ENCODE assay signal across 19 cellular contexts in the genomic region with DNA sequence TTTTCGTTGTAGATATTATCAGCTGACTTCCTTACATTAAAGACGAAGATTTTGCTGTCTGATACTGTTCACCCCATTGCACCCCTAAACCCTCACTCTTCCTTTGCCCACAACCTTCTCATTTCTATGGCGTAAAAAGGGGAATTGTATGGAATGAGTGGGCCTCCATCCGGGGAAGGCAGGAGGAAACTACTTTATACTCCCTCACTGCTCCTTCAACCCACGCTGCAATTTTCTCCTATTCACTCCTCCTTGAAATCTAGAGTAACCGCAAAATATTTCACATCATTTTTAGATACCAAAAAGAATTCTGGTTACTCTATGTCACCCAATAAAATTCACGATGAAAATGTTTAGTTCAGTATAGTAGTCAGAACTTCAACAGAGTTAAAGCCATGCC.
DNase-seq lines count a peak whose midpoint lies in the region; ATAC-seq and TF ChIP-seq lines count a peak whose summit lies in the region.
"Had no signal": no experiment of that assay in that cellular context is flagged by ENCODE, and none has a peak within 500 bp of the region (broad histone marks: within the 10 kb centered on the region; RNA-seq: fewer than 3 reads in every experiment).

No MANE protein-coding gene starts in this region.

- H2BK5ac ChIP-seq in mesenchymal stem cell (ENCODE audit: low read depth, low read length, poor library complexity, severe bottlenecking), result peak overlapping the region; percentile 69

- H3K9me2 ChIP-seq in GM23338 (ENCODE audit: insufficient read depth), result no peaks in the 10 kb centered on the region

- H3K9me3 ChIP-seq in mesenchymal stem cell (ENCODE audit: control insufficient read depth, low read length) (no peaks in the 10 kb centered on the region), neural progenitor cell (ENCODE audit: low read depth) (no peaks in the 10 kb centered on the region)
- H3K9me3 ChIP-seq: A549; BLaER1 treated with 17β-estradiol and CSF1 and Interleukin-3, amounts not matched to agents 10 nM and 100 nM; Caco-2 had no signal

- H3K4ac ChIP-seq in mesenchymal stem cell (ENCODE audit: low read depth in 1 of 2, low read length in 2 of 2), result no peak overlapping the region

- H3K14ac ChIP-seq in mesenchymal stem cell (ENCODE audit: low read length in 2 of 2), result no peak overlapping the region

- DNase-seq in GM23338 (ENCODE audit: low spot score) (no peak), mesenchymal stem cell (no peak), neural progenitor cell (ENCODE audit: low spot score) (no peak), putamen (ENCODE audit: low spot score) (peak; percentile 47), NCI-H526 (lab: John Stamatoyannopoulos, UW) (no peak), globus pallidus (ENCODE audit: low spot score) (no peak), NCI-H1105 treated with DMSO at 0.1 percent for 48 hours (lab: John Stamatoyannopoulos, UW) (no peak)
- DNase-seq: AML-193; Caco-2; Calu3; CD4-positive, alpha-beta T cell; CD8-positive, alpha-beta T cell; DMS79 treated with DMSO at 0.1 percent for 48 hours; GF-D8 had no signal

- H3K9ac ChIP-seq in mesenchymal stem cell (ENCODE audit: low read length) (no peak overlapping the region), neural progenitor cell (no peak overlapping the region)
- H3K9ac ChIP-seq: BLaER1 treated with 17β-estradiol and CSF1 and Interleukin-3, amounts not matched to agents 10 nM and 100 nM had no signal

- no peak overlapping the region for H3K4me2 ChIP-seq in GM23338
- H3K4me2 ChIP-seq in mesenchymal stem cell (ENCODE audit: low read length, poor library complexity, severe bottlenecking), result no peak overlapping the region
- no peak overlapping the region for H3K4me2 ChIP-seq in neural progenitor cell
- H3K4me2 ChIP-seq: A549 had no signal

- H4K20me1 ChIP-seq in GM23338 (replicated peaks; ENCODE audit: insufficient read depth), result no peaks in the 10 kb centered on the region
- no peaks in the 10 kb centered on the region for H4K20me1 ChIP-seq in neural progenitor cell (ENCODE audit: low read depth)
- H4K20me1 ChIP-seq: BLaER1 treated with 17β-estradiol and CSF1 and Interleukin-3, amounts not matched to agents 10 nM and 100 nM had no signal

- H3K27ac ChIP-seq in GM23338 (ENCODE audit: low read depth) (no peak overlapping the region), mesenchymal stem cell (ENCODE audit: low read length, poor library complexity, severe bottlenecking) (peak overlapping the region; percentile 95), neural progenitor cell (no peak overlapping the region)
- H3K27ac ChIP-seq: 22Rv1; A549; BLaER1 treated with 17β-estradiol and CSF1 and Interleukin-3, amounts not matched to agents 10 nM and 100 nM; C4-2B had no signal

- no peak overlapping the region for H2BK120ac ChIP-seq in mesenchymal stem cell (ENCODE audit: low read depth, low read length)

- no peaks in the 10 kb centered on the region for H3F3A ChIP-seq in GM23338 (replicated peaks; ENCODE audit: low read depth)
- H3F3A ChIP-seq in neural progenitor cell (ENCODE audit: low read depth), result no peaks in the 10 kb centered on the region

- no peaks in the 10 kb centered on the region for H3K36me3 Mint-ChIP-seq in GM23338 (ENCODE audit: low read depth)
- no peaks in the 10 kb centered on the region for H3K36me3 Mint-ChIP-seq in neural progenitor cell
- H3K36me3 Mint-ChIP-seq: CD8-positive, alpha-beta T cell had no signal

- no peak overlapping the region for H2BK12ac ChIP-seq in mesenchymal stem cell (ENCODE audit: low read length in 2 of 2)

- no peak overlapping the region for H3K18ac ChIP-seq in mesenchymal stem cell (ENCODE audit: low read depth in 1 of 2, low read length in 2 of 2)

- peaks cover 13% of the 10 kb centered on the region for H3K79me1 ChIP-seq in mesenchymal stem cell (replicated peaks; ENCODE audit: low read length, poor library complexity, severe bottlenecking)

- WGBS in mesenchymal stem cell, result 94% methylated on average over 7 of the region's 7 CpGs

- no peak overlapping the region for H2BK15ac ChIP-seq in mesenchymal stem cell (ENCODE audit: low read depth, poor library complexity, severe bottlenecking)

- H3K27me3 ChIP-seq in GM23338 (ENCODE audit: insufficient read depth) (no peaks in the 10 kb centered on the region), mesenchymal stem cell (ENCODE audit: control insufficient read depth in 1 of 2, insufficient read depth in 1 of 2, low read length in 2 of 2) (no peaks in the 10 kb centered on the region), neural progenitor cell (no peaks in the 10 kb centered on the region)
- H3K27me3 ChIP-seq: BLaER1 treated with 17β-estradiol and CSF1 and Interleukin-3, amounts not matched to agents 10 nM and 100 nM had no signal

- H3K4me3 ChIP-seq in GM23338 (no peak overlapping the region), mesenchymal stem cell (ENCODE audit: insufficient read depth in 1 of 2, low read depth in 1 of 2, low read length in 2 of 2) (no peak overlapping the region), neural progenitor cell (no peak overlapping the region)
- H3K4me3 ChIP-seq: A549; BLaER1 treated with 17β-estradiol and CSF1 and Interleukin-3, amounts not matched to agents 10 nM and 100 nM had no signal

- no peak overlapping the region for H3K4me3 Mint-ChIP-seq in GM23338
- H3K4me3 Mint-ChIP-seq in neural progenitor cell, result no peak overlapping the region
- H3K4me3 Mint-ChIP-seq: B cell; CD4-positive, alpha-beta T cell; CD8-positive, alpha-beta T cell had no signal

- H3K79me2 ChIP-seq in GM23338 (replicated peaks; ENCODE audit: insufficient read depth), result no peaks in the 10 kb centered on the region
- no peaks in the 10 kb centered on the region for H3K79me2 ChIP-seq in neural progenitor cell (ENCODE audit: low read depth)

- H2AK5ac ChIP-seq in mesenchymal stem cell (ENCODE audit: low read length, severe bottlenecking), result peak overlapping the region; percentile 98

- H3K9me3 Mint-ChIP-seq in GM23338, result no peaks in the 10 kb centered on the region
- H3K9me3 Mint-ChIP-seq in neural progenitor cell, result no peaks in the 10 kb centered on the region
- H3K9me3 Mint-ChIP-seq: CD4-positive, alpha-beta T cell; CD8-positive, alpha-beta T cell had no signal

- no peak overlapping the region for H4K8ac ChIP-seq in mesenchymal stem cell (ENCODE audit: low read length)

- H2AFZ ChIP-seq in GM23338 (peak overlapping the region; percentile 47; the same call in 1 of the 2 replicates), mesenchymal stem cell (ENCODE audit: low read depth, low read length) (no peak overlapping the region), neural progenitor cell (replicated peaks) (no peak overlapping the region)

- no peak overlapping the region for H3K23ac ChIP-seq in mesenchymal stem cell (ENCODE audit: low read length in 2 of 2)

- TF ChIP-seq CTCF in GM23338 (conservative IDR thresholded peaks at IDR 0.05; ENCODE audit: low read depth in 2 of 2) (no peak), neural progenitor cell (IDR thresholded peaks at IDR 0.05) (no peak)

- H3K27ac Mint-ChIP-seq in GM23338 (no peak overlapping the region), neural progenitor cell (peak overlapping the region; percentile 22)
- H3K27ac Mint-ChIP-seq: B cell; CD4-positive, alpha-beta T cell; CD8-positive, alpha-beta T cell had no signal

- H4K91ac ChIP-seq in mesenchymal stem cell (ENCODE audit: low read length), result no peak overlapping the region

- H3K27me3 Mint-ChIP-seq in GM23338 (ENCODE audit: insufficient read depth, low read depth, poor library complexity) (no peaks in the 10 kb centered on the region), neural progenitor cell (ENCODE audit: insufficient read depth, low read depth) (peaks cover 7% of the 10 kb centered on the region)

- H3K4me1 ChIP-seq in GM23338 (ENCODE audit: insufficient read depth), result no peaks in the 10 kb centered on the region
- peaks cover 6% of the 10 kb centered on the region for H3K4me1 ChIP-seq in mesenchymal stem cell (ENCODE audit: control insufficient read depth, insufficient read depth, low read depth, low read length)
- H3K4me1 ChIP-seq in neural progenitor cell, result no peaks in the 10 kb centered on the region
- H3K4me1 ChIP-seq: Caco-2 had no signal

- H3K36me3 ChIP-seq in GM23338 (ENCODE audit: insufficient read depth) (no peaks in the 10 kb centered on the region), mesenchymal stem cell (ENCODE audit: control insufficient read depth in 1 of 2, insufficient read depth in 2 of 2, low read depth in 1 of 2, low read length in 2 of 2) (peaks cover 0 to 14% of the 10 kb centered on the region in 2 experiments), neural progenitor cell (no peaks in the 10 kb centered on the region)
- H3K36me3 ChIP-seq: BLaER1 treated with 17β-estradiol and CSF1 and Interleukin-3, amounts not matched to agents 10 nM and 100 nM had no signal

- no peak for ATAC-seq in GM23338
- ATAC-seq: A549; CD8-positive, alpha-beta T cell had no signal

- H3K4me1 Mint-ChIP-seq in GM23338 (no peaks in the 10 kb centered on the region; the same call in 2 of the 3 replicates), neural progenitor cell (peaks cover 24% of the 10 kb centered on the region)
- H3K4me1 Mint-ChIP-seq: B cell had no signal

TF ChIP-seq in GM23338, 12 proteins besides CTCF, POLR2A, EP300 and RAD21 (continues in another document):
- no peak for TF ChIP-seq EZH2 (IDR thresholded peaks at IDR 0.05; ENCODE audit: low read depth, unreplicated experiment)
- TF ChIP-seq POLR2AphosphoS5 (IDR thresholded peaks at IDR 0.05; ENCODE audit: low read depth), result no peak
- TF ChIP-seq JUNB (IDR thresholded peaks at IDR 0.05; ENCODE audit: unreplicated experiment), result no peak
- TF ChIP-seq ZNF114 (CRISPR knock-in tag; IDR thresholded peaks at IDR 0.05), result no peak
- no peak for TF ChIP-seq STAT1 (IDR thresholded peaks at IDR 0.05; ENCODE audit: unreplicated experiment)
- no peak for TF ChIP-seq NANOG (IDR thresholded peaks at IDR 0.05; ENCODE audit: borderline replicate concordance)
- TF ChIP-seq EZH2phosphoT487 (IDR thresholded peaks at IDR 0.05; ENCODE audit: unreplicated experiment), result no peak
- TF ChIP-seq ETS1 (IDR thresholded peaks at IDR 0.05), result no peak
